29 cellular contexts compared by ENCODE assay signal in genomic region chr1:191155178-191155577, GRCh38.
"Had no signal": no experiment of that assay in that cellular context is flagged by ENCODE, and none has a peak within 500 bp of the region (broad histone marks: within the 10 kb centered on the region; RNA-seq: fewer than 3 reads in every experiment).

No MANE protein-coding gene starts in this region.

- H3K4me1 ChIP-seq: colonic mucosa, esophagus muscularis mucosa, lower lobe of right lung, prostate gland, right atrium auricular region, suprapubic skin, transverse colon, upper lobe of right lung, uterus had no signal

- H3K9me3 ChIP-seq: colonic mucosa, lower lobe of right lung, prostate gland, right atrium auricular region, transverse colon, upper lobe of right lung, uterus had no signal

- FAIRE-seq: endothelial cell of umbilical vein had no signal

- H3K4me3 Mint-ChIP-seq: dendritic cell treated with granulocyte-macrophage colony-stimulating factor and Interleukin-4, amounts not matched to agents 40 ng/mL and 50 ng/mL, for 4 days; endodermal cell; immature natural killer cell; naive thymus-derived CD8-positive, alpha-beta T cell; nephron progenitor cell; stimulated activated naive CD8-positive, alpha-beta T cell treated with anti-CD3 and anti-CD28 coated beads, Interleukin-15, amount 100 ng/mL, for 72 hours had no signal

- H3K9me3 Mint-ChIP-seq: nephron progenitor cell had no signal

- H3K4me1 Mint-ChIP-seq: endodermal cell; immature natural killer cell; naive thymus-derived CD8-positive, alpha-beta T cell; nephron progenitor cell; stimulated activated naive CD8-positive, alpha-beta T cell treated with anti-CD3 and anti-CD28 coated beads, Interleukin-15, amount 100 ng/mL, for 72 hours had no signal

- H3K4me2 ChIP-seq: smooth muscle cell had no signal

- ATAC-seq: left ventricle myocardium superior; lower lobe of right lung; naive thymus-derived CD8-positive, alpha-beta T cell; sciatic nerve; stimulated activated naive CD8-positive, alpha-beta T cell treated with anti-CD3 and anti-CD28 coated beads, Interleukin-15, amount 100 ng/mL, for 72 hours; upper lobe of right lung had no signal

- DNase-seq: colonic mucosa; effector CD8-positive, alpha-beta T cell; endodermal cell; foreskin melanocyte; hypothalamus; immature natural killer cell; islet precursor cell; kidney glomerular epithelial cell; left ventricle myocardium superior; lower lobe of right lung; naive thymus-derived CD8-positive, alpha-beta T cell; nephron progenitor cell; stimulated activated CD4-positive, alpha-beta T cell treated with anti-CD3 and anti-CD28 coated beads, Interleukin-12 subunit alpha, Interleukin-12 subunit beta, amount 100 ng/mL, for 4 hours; stimulated activated CD4-positive, alpha-beta T cell treated with anti-CD3 and anti-CD28 coated beads, Interleukin-1b, Interleukin-23, amount 100 ng/mL, for 48 hours; stimulated activated CD4-positive, alpha-beta T cell treated with anti-CD3 and anti-CD28 coated beads, Interleukin-4, amount 100 ng/mL, for 1 hour; stimulated activated CD8-positive, alpha-beta memory T cell treated with anti-CD3 and anti-CD28 coated beads, Interleukin-4, amount 100 ng/mL, for 48 hours; stimulated activated naive CD4-positive, alpha-beta T cell; stimulated activated naive CD8-positive, alpha-beta T cell treated with anti-CD3 and anti-CD28 coated beads, Interleukin-15, amount 100 ng/mL, for 72 hours; transverse colon; upper lobe of right lung; uterus had no signal

- H3K36me3 ChIP-seq: colonic mucosa, esophagus muscularis mucosa, lower lobe of right lung, prostate gland, right atrium auricular region, suprapubic skin, transverse colon, upper lobe of right lung, uterus had no signal

- H3K27me3 ChIP-seq: colonic mucosa, esophagus muscularis mucosa, right atrium auricular region, suprapubic skin, transverse colon, upper lobe of right lung, uterus had no signal

- H3K27ac Mint-ChIP-seq: dendritic cell treated with granulocyte-macrophage colony-stimulating factor and Interleukin-4, amounts not matched to agents 40 ng/mL and 50 ng/mL, for 4 days; endodermal cell; immature natural killer cell; naive thymus-derived CD8-positive, alpha-beta T cell; nephron progenitor cell; stimulated activated naive CD8-positive, alpha-beta T cell treated with anti-CD3 and anti-CD28 coated beads, Interleukin-15, amount 100 ng/mL, for 72 hours had no signal

- H3K27me3 Mint-ChIP-seq: dendritic cell treated with granulocyte-macrophage colony-stimulating factor and Interleukin-4, amounts not matched to agents 40 ng/mL and 50 ng/mL, for 4 days; naive thymus-derived CD8-positive, alpha-beta T cell; stimulated activated naive CD8-positive, alpha-beta T cell treated with anti-CD3 and anti-CD28 coated beads, Interleukin-15, amount 100 ng/mL, for 72 hours had no signal

- H3K27ac ChIP-seq: colonic mucosa, esophagus muscularis mucosa, lower lobe of right lung, prostate gland, right atrium auricular region, suprapubic skin, transverse colon, upper lobe of right lung, uterus had no signal

- H3K4me3 ChIP-seq: colonic mucosa, esophagus muscularis mucosa, lower lobe of right lung, prostate gland, right atrium auricular region, smooth muscle cell, suprapubic skin, transverse colon, upper lobe of right lung, uterus had no signal

- H3K36me3 Mint-ChIP-seq: naive thymus-derived CD8-positive, alpha-beta T cell had no signal
